ENCODE assay signal across 8 cellular contexts in genomic region chr20:34709044-34709835, GRCh38. TPM values are rescaled to one million over a fixed set of nuclear protein-coding genes. Genes with fewer than 3 reads are reported as not detected.
DNase-seq lines count a peak whose midpoint lies in the region; ATAC-seq and TF ChIP-seq lines count a peak whose summit lies in the region.

No MANE protein-coding gene starts in this region.

- H3K9ac ChIP-seq in iPS-18a (ENCODE audit: low read length) (peak overlapping the region; percentile 27), skeletal muscle tissue (ENCODE audit: low read depth in 1 of 3, low read length in 3 of 3) (peak overlapping the region; percentile 51 to 85 (median 60))

- H3K36me3 Mint-ChIP-seq in HFFc6 (ENCODE audit: low read depth): peaks cover 13% of the 10 kb centered on the region; the same call in 1 of the 2 replicates

- H3K4me1 Mint-ChIP-seq in HFFc6 (ENCODE audit: low read depth): peaks cover 71% of the 10 kb centered on the region

- no peaks in the 10 kb centered on the region for H3K9me3 ChIP-seq in body of pancreas
- no peaks in the 10 kb centered on the region for H3K9me3 ChIP-seq in iPS-18a (ENCODE audit: control insufficient read depth, low read depth, low read length)
- no peaks in the 10 kb centered on the region for H3K9me3 ChIP-seq in skeletal muscle tissue (ENCODE audit: control insufficient read depth in 3 of 3, low read length in 3 of 3)

- intact Hi-C loops in body of pancreas (cut with DNase I): no loop called here

- peaks cover 2% of the 10 kb centered on the region for H3K27me3 Mint-ChIP-seq in HFFc6 (ENCODE audit: insufficient read depth)

- WGBS in body of pancreas, 2 donors: 1% methylated on average over 16 to 64 of the region's 64 CpGs

- DNase-seq in GM12864 (ENCODE audit: low read depth): no peak
- DNase-seq in HFFc6: peak; percentile 88
- DNase-seq in NCI-H1092 (lab: John Stamatoyannopoulos, UW): peak; percentile 66
- DNase-seq in UCSD-AML1 (lab: John Stamatoyannopoulos, UW; ENCODE audit: unreplicated experiment): peak; percentile 85
- DNase-seq in body of pancreas: peak; percentile 77 to 84 (median 80)
- no peak for DNase-seq in middle frontal gyrus (ENCODE audit: extremely low spot score, low spot score)

- TF ChIP-seq CTCF in GM12864 (IDR thresholded peaks at IDR 0.05; ENCODE audit: low read depth, low read length, missing control alignments) (no peak), HFFc6 (IDR thresholded peaks at IDR 0.05) (no peak), body of pancreas (IDR thresholded peaks at IDR 0.05) (no peak)

- peak overlapping the region; percentile 87 for H3K4me3 Mint-ChIP-seq in HFFc6

- H3K27me3 ChIP-seq in body of pancreas: no peaks in the 10 kb centered on the region
- H3K27me3 ChIP-seq in iPS-18a (ENCODE audit: control insufficient read depth, insufficient read depth, low read length): peaks cover 49% of the 10 kb centered on the region
- H3K27me3 ChIP-seq in skeletal muscle tissue (ENCODE audit: control insufficient read depth in 3 of 3, insufficient read depth in 3 of 3, low read length in 3 of 3): no peaks in the 10 kb centered on the region

- no peaks in the 10 kb centered on the region for H3K9me3 Mint-ChIP-seq in HFFc6

- peak in 2 of 3 donors; percentile 34 to 51 for TF ChIP-seq POLR2A in body of pancreas (IDR thresholded peaks at IDR 0.05)

- peak overlapping the region; percentile 92 for H3K27ac Mint-ChIP-seq in HFFc6

- H3K27ac ChIP-seq in body of pancreas (peak overlapping the region; percentile 33 to 91 (median 74)), iPS-18a (ENCODE audit: low read length) (no peak overlapping the region), skeletal muscle tissue (ENCODE audit: low read depth, low read length) (peak overlapping the region; percentile 80)

- H3K36me3 ChIP-seq in body of pancreas (replicated peaks in 1 of 2; ENCODE audit: insufficient read depth in 1 of 2, low read depth in 2 of 2) (peaks cover 0 to under 1% of the 10 kb centered on the region in 2 donors), iPS-18a (ENCODE audit: control insufficient read depth, low read depth, low read length) (no peaks in the 10 kb centered on the region), skeletal muscle tissue (ENCODE audit: control insufficient read depth in 3 of 3, insufficient read depth in 3 of 3, low read length in 3 of 3) (peaks cover 0 to 25% (median 21%) of the 10 kb centered on the region in 3 donors)

- H3K4me3 ChIP-seq in GM12864 (ENCODE audit: low read depth, low read length) (peak overlapping the region; percentile 76), body of pancreas (peak overlapping the region; percentile 57 to 60), iPS-18a (ENCODE audit: low read length) (peak overlapping the region; percentile 73), skeletal muscle tissue (ENCODE audit: low read length in 3 of 3) (peak overlapping the region; percentile 70 to 76 (median 70))

- peak; percentile 81 for ATAC-seq in body of pancreas

- H3K4me1 ChIP-seq in body of pancreas: peaks cover 32% of the 10 kb centered on the region
- peaks cover 7% of the 10 kb centered on the region for H3K4me1 ChIP-seq in iPS-18a (ENCODE audit: control insufficient read depth, low read depth, low read length)
- peaks cover 35 to 74% (median 52%) of the 10 kb centered on the region in 3 donors for H3K4me1 ChIP-seq in skeletal muscle tissue (ENCODE audit: control insufficient read depth in 3 of 3, insufficient read depth in 3 of 3, low read length in 3 of 3)

RNA-seq across cellular contexts. Expression of gene TP53INP2, which starts 5.1 kb away (rescaled TPM):
- 10 to 100 TPM; 14.2 to 23.8 (median 21.3) TPM for total RNA-seq in HFFc6 (2021; fragmentation: NEBNext Ultra II Directional; extraction: Animal tissue kit (Norgen Biotek cat#: 25700))
- total RNA-seq in body of pancreas (10 to 100 TPM in 1 of 2 donors, 1 to 10 TPM in 1; 3.4 to 12.2 TPM), skeletal muscle tissue (1.0 TPM)

RNA-seq across cellular contexts. Expression of gene PIGU, which starts 32.3 kb away (rescaled TPM):
- 10 to 100 TPM; 22.5 to 28.9 (median 24.9) TPM for total RNA-seq in HFFc6 (2021; fragmentation: NEBNext Ultra II Directional; extraction: Animal tissue kit (Norgen Biotek cat#: 25700))
- 10 to 100 TPM in 1 of 2 donors, 1 to 10 TPM in 1; 4.4 to 14.8 TPM for total RNA-seq in body of pancreas
- total RNA-seq in skeletal muscle tissue: 11.0 TPM

Comparison
In these comparisons a context has a peak if more than half of its experiments do, and no peak if none do; other contexts are left out.
1. DNase-seq: peak in HFFc6 (single experiment), NCI-H1092 (single experiment), UCSD-AML1 (single experiment) and body of pancreas (4 of 4); none in GM12864 (single experiment) and middle frontal gyrus (single experiment).
2. Peak in every context shown above with its lines, with median percentiles within 50 percentile points of each other: H3K4me3 ChIP-seq.